Comparison of ENCODE assay signal across 14 cellular contexts in the genomic region with DNA sequence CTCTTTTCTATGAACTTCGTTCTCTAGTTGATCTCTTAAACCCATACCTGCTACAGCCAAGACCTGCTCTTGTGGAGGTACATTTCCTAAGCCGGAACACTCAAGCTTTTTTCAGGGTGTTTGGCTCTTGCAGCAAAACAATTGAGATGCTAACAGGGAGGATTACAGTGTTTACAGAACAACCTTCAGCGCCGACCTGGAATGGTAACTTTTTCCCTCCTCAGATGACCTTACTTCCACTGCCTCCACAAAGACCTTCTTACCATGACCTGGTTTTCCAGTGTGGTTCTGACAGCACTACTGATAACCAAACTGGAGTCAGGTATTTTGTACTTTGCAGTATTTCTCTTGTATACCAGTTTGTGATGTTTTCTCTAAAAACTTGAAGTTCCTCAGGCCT. TPM values are rescaled to one million over a fixed set of nuclear protein-coding genes. Genes with fewer than 3 reads are reported as not detected.
DNase-seq lines count a peak whose midpoint lies in the region; ATAC-seq and TF ChIP-seq lines count a peak whose summit lies in the region.
"Had no signal": no experiment of that assay in that cellular context is flagged by ENCODE, and none has a peak within 500 bp of the region (broad histone marks: within the 10 kb centered on the region; RNA-seq: fewer than 3 reads in every experiment).

No MANE protein-coding gene starts in this region.

- 37 to 45% (median 44%) methylated on average over 4 of the region's 4 CpGs for WGBS in psoas muscle, 3 donors

- peaks cover 38% of the 10 kb centered on the region for H3K4me1 Mint-ChIP-seq in CD8-positive, alpha-beta T cell (ENCODE audit: low read depth)
- peaks cover 18 to 46% of the 10 kb centered on the region in 2 donors for H3K4me1 Mint-ChIP-seq in stimulated activated naive B cell treated with anti-CD40 and anti-IgM and Interleukin-4, amounts not matched to agents 10 μg/mL and 1 μg/mL and 100 μg/mL, for 72 hours

- H3K9me3 ChIP-seq in CD8-positive, alpha-beta T cell (ENCODE audit: low read length), result no peaks in the 10 kb centered on the region
- H3K9me3 ChIP-seq in NT2/D1 (ENCODE audit: insufficient read depth, low read length) (no peaks in the 10 kb centered on the region), psoas muscle (no peaks in the 10 kb centered on the region)
- H3K9me3 ChIP-seq: prostate gland had no signal

- DNase-seq in CD8-positive, alpha-beta T cell, result no peak
- peak; percentile 23 for DNase-seq in NT2/D1 (ENCODE audit: low read depth, low spot score)
- DNase-seq in left ventricle myocardium superior, result no peak
- no peak for DNase-seq in psoas muscle
- no peak for DNase-seq in stimulated activated naive B cell treated with anti-CD40 and anti-IgM and Interleukin-4, amounts not matched to agents 10 μg/mL and 1 μg/mL and 100 μg/mL, for 72 hours
- no peak for DNase-seq in Kasumi-1 (lab: John Stamatoyannopoulos, UW)
- DNase-seq in Ammon's horn (ENCODE audit: low spot score), result no peak
- DNase-seq: activated CD4-positive, CD25-positive, alpha-beta regulatory T cell; H7; NCI-H2171 treated with DMSO at 0.1 percent for 48 hours; stimulated activated CD4-positive, alpha-beta T cell treated with anti-CD3 and anti-CD28 coated beads, Interleukin-2, amount 100 ng/mL, for 48 hours; stimulated activated naive CD4-positive, alpha-beta T cell had no signal

- intact Hi-C loops in CD8-positive, alpha-beta T cell (cut with DNase I, micrococcal nuclease), result no loop called here
- intact Hi-C loops in left ventricle myocardium superior (cut with micrococcal nuclease) (no loop called here), psoas muscle (cut with DNase I) (no loop called here)

- H3K9me3 Mint-ChIP-seq in CD8-positive, alpha-beta T cell, result no peaks in the 10 kb centered on the region
- H3K9me3 Mint-ChIP-seq in stimulated activated naive B cell treated with anti-CD40 and anti-IgM and Interleukin-4, amounts not matched to agents 10 μg/mL and 1 μg/mL and 100 μg/mL, for 72 hours, result no peaks in the 10 kb centered on the region

- peak overlapping the region; percentile 32 for H3K27ac Mint-ChIP-seq in CD8-positive, alpha-beta T cell
- H3K27ac Mint-ChIP-seq in stimulated activated naive B cell treated with anti-CD40 and anti-IgM and Interleukin-4, amounts not matched to agents 10 μg/mL and 1 μg/mL and 100 μg/mL, for 72 hours, result no peak overlapping the region

- CTCF ChIA-PET in CD8-positive, alpha-beta T cell (lab: Charles Lee), result no interaction called here

- H3K36me3 Mint-ChIP-seq in CD8-positive, alpha-beta T cell, result peaks cover 68% of the 10 kb centered on the region
- peaks cover 38 to 63% of the 10 kb centered on the region in 2 donors for H3K36me3 Mint-ChIP-seq in stimulated activated naive B cell treated with anti-CD40 and anti-IgM and Interleukin-4, amounts not matched to agents 10 μg/mL and 1 μg/mL and 100 μg/mL, for 72 hours

- H3K36me3 ChIP-seq in CD8-positive, alpha-beta T cell (ENCODE audit: insufficient read depth, low read length), result peaks cover 8% of the 10 kb centered on the region
- H3K36me3 ChIP-seq in NT2/D1 (ENCODE audit: insufficient read depth, insufficient read length, low read length), result peaks cover 12% of the 10 kb centered on the region
- H3K36me3 ChIP-seq in psoas muscle (ENCODE audit: insufficient read depth in 1 of 2, low read depth in 1 of 2), result peaks cover 7 to 38% of the 10 kb centered on the region in 2 donors
- H3K36me3 ChIP-seq: prostate gland had no signal

- no peaks in the 10 kb centered on the region for H3K27me3 Mint-ChIP-seq in CD8-positive, alpha-beta T cell (ENCODE audit: low read depth)
- no peaks in the 10 kb centered on the region for H3K27me3 Mint-ChIP-seq in stimulated activated naive B cell treated with anti-CD40 and anti-IgM and Interleukin-4, amounts not matched to agents 10 μg/mL and 1 μg/mL and 100 μg/mL, for 72 hours

- ATAC-seq in CD8-positive, alpha-beta T cell, result no peak
- ATAC-seq in left ventricle myocardium superior, result peak; percentile 26
- ATAC-seq in psoas muscle, result no peak
- ATAC-seq in GM21576 (IDR thresholded peaks at IDR 0.05; ENCODE audit: unreplicated experiment), result no peak
- no peak for ATAC-seq in stimulated activated naive B cell treated with anti-CD40 and anti-IgM and Interleukin-4, amounts not matched to agents 10 μg/mL and 1 μg/mL and 100 μg/mL, for 72 hours (replicated peaks)

- no peak overlapping the region for H3K9ac ChIP-seq in NT2/D1 (ENCODE audit: insufficient read length, low read depth)

- H3K27ac ChIP-seq in CD8-positive, alpha-beta T cell (ENCODE audit: low read depth, low read length), result no peak overlapping the region
- H3K27ac ChIP-seq in psoas muscle, result peak overlapping the region; percentile 2

- H3K4me1 ChIP-seq in CD8-positive, alpha-beta T cell (ENCODE audit: insufficient read depth, low read length), result no peaks in the 10 kb centered on the region
- H3K4me1 ChIP-seq in NT2/D1 (ENCODE audit: insufficient read depth, insufficient read length) (no peaks in the 10 kb centered on the region), psoas muscle (peaks cover 28% of the 10 kb centered on the region)
- H3K4me1 ChIP-seq: prostate gland had no signal

- POLR2A ChIA-PET in CD8-positive, alpha-beta T cell (lab: Charles Lee), result no interaction called here

- no peaks in the 10 kb centered on the region for H3K27me3 ChIP-seq in CD8-positive, alpha-beta T cell (ENCODE audit: insufficient read depth, low read length)
- H3K27me3 ChIP-seq in NT2/D1 (ENCODE audit: insufficient read depth, insufficient read length) (no peaks in the 10 kb centered on the region), psoas muscle (ENCODE audit: insufficient read depth in 3 of 3, low read length in 2 of 3) (no peaks in the 10 kb centered on the region)

- no peak overlapping the region for H3K4me3 ChIP-seq in CD8-positive, alpha-beta T cell (ENCODE audit: low read depth, low read length)
- no peak overlapping the region for H3K4me3 ChIP-seq in NT2/D1 (ENCODE audit: insufficient read length, low read depth)
- no peak overlapping the region for H3K4me3 ChIP-seq in psoas muscle
- H3K4me3 ChIP-seq: prostate gland had no signal

- H3K4me3 Mint-ChIP-seq in CD8-positive, alpha-beta T cell, result no peak overlapping the region
- H3K4me3 Mint-ChIP-seq in stimulated activated naive B cell treated with anti-CD40 and anti-IgM and Interleukin-4, amounts not matched to agents 10 μg/mL and 1 μg/mL and 100 μg/mL, for 72 hours, result no peak overlapping the region

- no peak for TF ChIP-seq CTCF in CD8-positive, alpha-beta T cell (IDR thresholded peaks at IDR 0.05)
- no peak for TF ChIP-seq CTCF in psoas muscle (IDR thresholded peaks at IDR 0.05)

RNA-seq across cellular contexts. Expression of gene KCNRG, which starts 0.5 kb away (rescaled TPM):
- under 1 TPM in 1 of 2 experiments, not detected in 1; 0.73 TPM for total RNA-seq in CD8-positive, alpha-beta T cell
- total RNA-seq in left ventricle myocardium superior, result 0.32 TPM
- total RNA-seq in psoas muscle, result under 1 TPM in 3 of 4 donors, not detected in 1; 0.46 to 0.73 (median 0.60) TPM
- polyA plus RNA-seq in psoas muscle, result under 1 TPM in 2 of 3 donors, not detected in 1; 0.31 to 0.66 TPM

RNA-seq across cellular contexts. Expression of gene TRIM13, which starts 18.9 kb away (rescaled TPM):
- 10 to 100 TPM; 24.0 to 24.4 TPM for total RNA-seq in CD8-positive, alpha-beta T cell
- total RNA-seq in left ventricle myocardium superior, result 26.0 TPM
- 10 to 100 TPM; 14.8 to 25.9 (median 23.0) TPM for total RNA-seq in psoas muscle
- polyA plus RNA-seq in psoas muscle, result 10 to 100 TPM; 14.7 to 20.6 (median 18.3) TPM
